ENCODE assay signal across 8 cellular contexts in the genomic region with DNA sequence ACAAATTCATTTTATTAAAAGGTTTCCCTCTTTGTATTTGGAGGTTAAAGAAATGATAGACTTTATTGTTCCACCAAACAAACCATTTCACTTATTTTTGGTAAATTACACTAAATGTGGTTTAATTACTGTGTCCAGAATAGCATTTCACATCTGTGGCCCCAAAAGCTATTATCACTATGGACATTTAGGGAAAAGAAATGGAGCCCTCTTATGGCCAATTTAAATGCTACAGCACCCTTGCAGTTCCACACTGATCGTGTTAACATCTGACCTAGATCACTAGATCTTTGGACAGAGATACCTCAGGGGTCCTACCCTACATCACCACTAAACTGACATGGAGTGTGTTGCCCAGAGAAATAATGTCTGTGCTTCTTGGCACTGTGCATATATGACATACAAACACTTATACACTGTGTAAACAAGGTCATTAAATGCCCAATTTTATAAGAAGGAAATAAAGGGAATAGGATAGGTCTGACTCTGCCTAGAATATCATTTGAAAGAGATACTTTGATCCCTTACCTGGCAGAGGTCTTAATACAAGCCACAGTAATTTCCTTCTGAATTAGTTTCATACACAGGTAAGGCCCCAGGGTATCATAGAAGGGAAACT.
A peak's percentile ranks its signal among the peaks of the same experiment; 100 is the strongest.
DNase-seq lines count a peak whose midpoint lies in the region; ATAC-seq, FAIRE-seq and TF ChIP-seq lines count a peak whose summit lies in the region.

No MANE protein-coding gene starts in this region.

- TF ChIP-seq CTCF in BE2C (IDR thresholded peaks at IDR 0.05; ENCODE audit: low read depth, low read length) = peak; percentile 55
- TF ChIP-seq CTCF in GM12878 (IDR thresholded peaks at IDR 0.05 in 2 of 3, conservative IDR thresholded peaks at IDR 0.05 in 1 of 3; ENCODE audit: control insufficient read depth in 2 of 3, extremely low read depth in 1 of 3, insufficient read depth in 1 of 3, low read depth in 3 of 3, low read length in 3 of 3) = peak in 2 of 3 experiments; percentile 46; a peak in 4 of 6 replicates

- no peak for TF ChIP-seq EP300 in GM12878 (IDR thresholded peaks at IDR 0.05; ENCODE audit: borderline replicate concordance in 1 of 2, control insufficient read depth in 1 of 2, low read depth in 2 of 2, low read length in 2 of 2)

- CTCF ChIA-PET in GM12878 (lab: Yijun Ruan, JAX) = interaction anchor here (1.0 to 2.6 kb wide), 4 partner anchors 10 to 643 kb away, joined by 3 to 9 read pairs (median 7); no protein-coding TSS in a partner anchor

- H3K27me3 ChIP-seq in BE2C (no peaks in the 10 kb centered on the region), GM12878 (replicated peaks in 1 of 2; ENCODE audit: control insufficient read depth in 2 of 2, insufficient read depth in 2 of 2, low read length in 1 of 2) (no peaks in the 10 kb centered on the region)

- H3K36me3 ChIP-seq in BE2C (no peaks in the 10 kb centered on the region), GM12878 (ENCODE audit: control insufficient read depth in 2 of 2, insufficient read depth in 2 of 2, low read length in 1 of 2) (no peaks in the 10 kb centered on the region)

- WGBS in GM12878 (ENCODE audit: insufficient coverage, insufficient replicate concordance, low lambda C conversion rate, missing lambda C conversion rate) = 0% methylated on average over 1 of the region's 1 CpG

- ATAC-seq in GM12878 (peak; percentile 49), left lobe of liver (peak; percentile 50)

- no TSS peak for BruUV-seq in GM12878 (replicated peaks; lab: Mats Ljungman, UMichigan)

- DNase-seq in BE2C = no peak
- no peak for DNase-seq in GM19239 (ENCODE audit: insufficient read length, low spot score)
- DNase-seq in NCI-H226 = peak; percentile 4
- DNase-seq in GM12878 (ENCODE audit: low read depth, low spot score) = no peak
- DNase-seq in left lobe of liver (ENCODE audit: low spot score) = no peak
- no peak for DNase-seq in posterior vena cava (ENCODE audit: low spot score)
- DNase-seq in T1000 (lab: John Stamatoyannopoulos, UW) = no peak
- no peak for DNase-seq in NCI-H2227 treated with DMSO at 0.1 percent for 48 hours (lab: John Stamatoyannopoulos, UW)

- H4K20me1 ChIP-seq in GM12878 (ENCODE audit: control insufficient read depth, insufficient read depth) = no peaks in the 10 kb centered on the region

- H2AFZ ChIP-seq in GM12878 (ENCODE audit: control insufficient read depth, low read depth, low read length) = no peak overlapping the region

- SMC1A ChIA-PET in GM12878 (lab: Charles Lee; ENCODE audit: uncharacterized antibody, unreplicated experiment) = interaction anchor here (1.5 kb wide), 1 partner anchor 14 kb away, joined by 4 read pairs; no protein-coding TSS in a partner anchor

- RAD21 ChIA-PET in GM12878 (lab: Charles Lee; ENCODE audit: unreplicated experiment) = no interaction called here

- H3K9me3 ChIP-seq in BE2C (no peaks in the 10 kb centered on the region), GM12878 (replicated peaks; ENCODE audit: control insufficient read depth, insufficient read depth, low read length) (no peaks in the 10 kb centered on the region)

- no peak overlapping the region for H3K4me3 ChIP-seq in BE2C (ENCODE audit: low read depth, low read length)
- H3K4me3 ChIP-seq in GM12878 = no peak overlapping the region

- H3K27ac ChIP-seq in GM12878 (ENCODE audit: control insufficient read depth, insufficient read depth) = no peak overlapping the region

- POLR2A ChIA-PET in GM12878 (lab: Charles Lee) = no interaction called here

- FAIRE-seq in GM19239 (lab: Jason Lieb, UNC) = peak; percentile 35
- FAIRE-seq in GM12878 (lab: Jason Lieb, UNC) = no peak

- TF ChIP-seq POLR2A in GM12878 (IDR thresholded peaks at IDR 0.05; ENCODE audit: low read depth, low read length) = no peak

- H3K4me2 ChIP-seq in GM12878 (ENCODE audit: control insufficient read depth, insufficient read depth) = no peak overlapping the region

- peak; percentile 53 for TF ChIP-seq RAD21 in GM12878 (IDR thresholded peaks at IDR 0.05; ENCODE audit: insufficient read depth, low read depth, low read length)

- intact Hi-C loops in GM12878 (cut with micrococcal nuclease; ENCODE audit: unreplicated experiment) (loop anchor here (2.0 to 5.0 kb wide), 2 partner anchors 284 to 639 kb away; no protein-coding TSS in a partner anchor), posterior vena cava (cut with DNase I) (no loop called here)

- H3K79me2 ChIP-seq in GM12878 (ENCODE audit: control insufficient read depth, insufficient read depth, low read length) = no peaks in the 10 kb centered on the region

- no peaks in the 10 kb centered on the region for H3K4me1 ChIP-seq in BE2C
- no peaks in the 10 kb centered on the region for H3K4me1 ChIP-seq in GM12878 (ENCODE audit: control insufficient read depth, insufficient read depth, low read length)

- H3K9ac ChIP-seq in GM12878 (ENCODE audit: control insufficient read depth, insufficient read depth, low read length) = no peak overlapping the region

- in situ Hi-C loops in GM12878 (cut with MboI) = loop anchor here (10.0 kb wide), 3 partner anchors 277 to 637 kb away; no protein-coding TSS in a partner anchor

TF ChIP-seq in GM12878, 131 proteins besides CTCF, POLR2A, EP300 and RAD21:
- peak; percentile 33; the same call in 1 of the 2 replicates for TF ChIP-seq SMC3 (IDR thresholded peaks at IDR 0.05; ENCODE audit: borderline replicate concordance, low read length)
- TF ChIP-seq, protein P1, sequence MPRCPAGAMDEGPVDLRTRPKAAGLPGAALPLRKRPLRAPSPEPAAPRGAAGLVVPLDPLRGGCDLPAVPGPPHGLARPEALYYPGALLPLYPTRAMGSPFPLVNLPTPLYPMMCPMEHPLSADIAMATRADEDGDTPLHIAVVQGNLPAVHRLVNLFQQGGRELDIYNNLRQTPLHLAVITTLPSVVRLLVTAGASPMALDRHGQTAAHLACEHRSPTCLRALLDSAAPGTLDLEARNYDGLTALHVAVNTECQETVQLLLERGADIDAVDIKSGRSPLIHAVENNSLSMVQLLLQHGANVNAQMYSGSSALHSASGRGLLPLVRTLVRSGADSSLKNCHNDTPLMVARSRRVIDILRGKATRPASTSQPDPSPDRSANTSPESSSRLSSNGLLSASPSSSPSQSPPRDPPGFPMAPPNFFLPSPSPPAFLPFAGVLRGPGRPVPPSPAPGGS (IDR thresholded peaks at IDR 0.05; ENCODE audit: borderline replicate concordance, insufficient read depth, low read depth, low read length, poor library complexity, severe bottlenecking) = no peak
